In the genomic region with DNA sequence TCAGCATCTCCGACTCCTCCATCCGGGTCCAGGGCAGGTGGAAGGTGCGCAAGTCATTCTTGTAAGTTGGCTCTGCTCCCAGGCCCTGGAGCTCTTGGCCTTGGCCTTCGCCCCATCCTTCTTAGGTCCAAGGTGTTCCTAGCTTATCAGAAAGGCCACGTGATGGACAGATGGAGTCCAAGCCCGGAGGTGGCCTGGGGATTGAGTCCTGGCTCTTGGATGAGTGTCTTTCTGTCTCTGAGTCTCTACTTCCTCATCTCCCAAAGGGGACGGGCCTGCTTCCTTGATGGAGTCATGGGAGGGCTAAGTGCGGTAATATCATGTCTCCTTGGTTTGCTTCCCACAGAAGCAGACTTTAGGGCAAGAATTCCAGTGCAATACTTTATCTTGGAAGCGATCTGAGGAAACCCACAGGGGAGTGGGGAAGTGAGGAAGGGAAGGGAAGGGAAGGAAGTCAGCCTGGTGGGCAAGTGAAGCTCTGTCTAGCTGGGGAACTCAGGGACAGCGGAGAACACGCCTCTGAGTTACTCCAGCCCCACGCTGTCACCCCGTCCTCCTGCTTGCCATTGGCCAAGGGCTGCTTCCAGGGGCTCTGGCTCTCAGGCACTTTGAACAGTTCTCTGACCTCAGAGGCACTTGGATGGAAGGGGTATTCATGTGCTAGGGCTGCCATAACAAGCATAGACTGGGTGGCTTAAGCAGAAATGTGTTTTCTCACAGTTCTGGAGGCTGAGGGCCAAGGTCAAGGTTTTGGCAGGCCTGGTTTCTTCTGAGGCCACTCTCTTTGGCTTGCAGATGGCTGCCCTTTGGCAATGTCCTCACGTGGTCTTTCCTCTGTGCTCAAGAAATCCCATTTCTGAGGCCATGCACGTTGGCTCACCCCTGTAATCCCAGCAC, we compare ENCODE assay signal across 20 cellular contexts. TPM values are rescaled to one million over a fixed set of nuclear protein-coding genes. Genes with fewer than 3 reads are reported as not detected.
DNase-seq lines count a peak whose midpoint lies in the region; ATAC-seq, FAIRE-seq and TF ChIP-seq lines count a peak whose summit lies in the region.
"Had no signal": no experiment of that assay in that cellular context is flagged by ENCODE, and none has a peak within 500 bp of the region (broad histone marks: within the 10 kb centered on the region; RNA-seq: fewer than 3 reads in every experiment).

No MANE protein-coding gene starts in this region.

- in situ Hi-C loops in KBM-7 (cut with MboI; ENCODE audit: low pct_unique_long_range_greater_than_20kb, low sequenced_read_pairs): no loop called here

- intact Hi-C loops in left cardiac atrium (cut with DNase I) (no loop called here), posterior vena cava (cut with DNase I) (no loop called here), uterus (cut with DNase I; ENCODE audit: low total_unique reads) (no loop called here)

- H3K9me3 Mint-ChIP-seq in astrocyte (ENCODE audit: unreplicated experiment): no peaks in the 10 kb centered on the region
- H3K9me3 Mint-ChIP-seq: activated CD4-positive, alpha-beta T cell treated with anti-CD3 and anti-CD28 coated beads, Interleukin-2, amount 10 ng/mL, durations not matched to agents 7 days and 5 days; central memory CD8-positive, alpha-beta T cell had no signal

- H2AFZ ChIP-seq in astrocyte (ENCODE audit: low read depth, low read length): no peak overlapping the region

- ATAC-seq in left cardiac atrium: peak; percentile 30 to 87

- H4K20me1 ChIP-seq in astrocyte (ENCODE audit: insufficient read depth, low read length): no peaks in the 10 kb centered on the region

- H3K36me3 ChIP-seq in astrocyte (ENCODE audit: insufficient read depth, low read length) (no peaks in the 10 kb centered on the region), uterus (no peaks in the 10 kb centered on the region)
- H3K36me3 ChIP-seq: esophagus squamous epithelium, pancreas had no signal

- H3K27ac ChIP-seq in astrocyte (ENCODE audit: low read depth, low read length): no peak overlapping the region
- H3K27ac ChIP-seq in uterus: no peak overlapping the region
- H3K27ac ChIP-seq: pancreas had no signal

- H3K79me2 ChIP-seq in astrocyte (ENCODE audit: insufficient read depth, low read length): no peaks in the 10 kb centered on the region

- no peak overlapping the region for H3K27ac Mint-ChIP-seq in astrocyte (ENCODE audit: unreplicated experiment)
- H3K27ac Mint-ChIP-seq: activated CD4-positive, alpha-beta T cell treated with anti-CD3 and anti-CD28 coated beads, Interleukin-2, amount 10 ng/mL, durations not matched to agents 7 days and 5 days had no signal

- H3K36me3 Mint-ChIP-seq in astrocyte (ENCODE audit: low read depth, unreplicated experiment): no peaks in the 10 kb centered on the region

- H3K4me3 ChIP-seq in astrocyte (ENCODE audit: insufficient read depth, low read depth, low read length) (no peak overlapping the region), uterus (no peak overlapping the region)
- H3K4me3 ChIP-seq: esophagus squamous epithelium, lung, pancreas had no signal

- no peaks in the 10 kb centered on the region for H3K9me3 ChIP-seq in astrocyte (ENCODE audit: insufficient read depth, low read depth, low read length)
- no peaks in the 10 kb centered on the region for H3K9me3 ChIP-seq in uterus
- H3K9me3 ChIP-seq: esophagus squamous epithelium, pancreas had no signal

- FAIRE-seq in astrocyte (lab: Jason Lieb, UNC): no peak
- FAIRE-seq: pancreas had no signal

- peaks cover 7% of the 10 kb centered on the region for H3K4me1 Mint-ChIP-seq in astrocyte (ENCODE audit: low read depth, unreplicated experiment)
- H3K4me1 Mint-ChIP-seq: activated CD4-positive, alpha-beta T cell treated with anti-CD3 and anti-CD28 coated beads, Interleukin-2, amount 10 ng/mL, durations not matched to agents 7 days and 5 days; central memory CD8-positive, alpha-beta T cell had no signal

- peaks cover 6% of the 10 kb centered on the region for H3K4me1 ChIP-seq in astrocyte (ENCODE audit: insufficient read depth, low read length)
- H3K4me1 ChIP-seq in uterus: no peaks in the 10 kb centered on the region
- H3K4me1 ChIP-seq: pancreas had no signal

- peaks cover 7% of the 10 kb centered on the region for H3K27me3 ChIP-seq in astrocyte (ENCODE audit: insufficient read depth, low read length)
- no peaks in the 10 kb centered on the region for H3K27me3 ChIP-seq in uterus
- H3K27me3 ChIP-seq: pancreas had no signal

- H3K9ac ChIP-seq in astrocyte (ENCODE audit: low read length): no peak overlapping the region

- no peak overlapping the region for H3K4me2 ChIP-seq in astrocyte (ENCODE audit: low read length)

- no peak for TF ChIP-seq POLR2A in uterus (IDR thresholded peaks at IDR 0.05)

- H3K4me3 Mint-ChIP-seq in astrocyte (ENCODE audit: unreplicated experiment): peak overlapping the region; percentile 23
- H3K4me3 Mint-ChIP-seq: activated CD4-positive, alpha-beta T cell treated with anti-CD3 and anti-CD28 coated beads, Interleukin-2, amount 10 ng/mL, durations not matched to agents 7 days and 5 days; central memory CD8-positive, alpha-beta T cell had no signal

- H3K27me3 Mint-ChIP-seq in astrocyte (ENCODE audit: low read depth, unreplicated experiment): peaks cover 32% of the 10 kb centered on the region
- H3K27me3 Mint-ChIP-seq: activated CD4-positive, alpha-beta T cell treated with anti-CD3 and anti-CD28 coated beads, Interleukin-2, amount 10 ng/mL, durations not matched to agents 7 days and 5 days had no signal

- TF ChIP-seq CTCF in astrocyte (IDR thresholded peaks at IDR 0.05; ENCODE audit: insufficient read depth, low read depth, low read length): no peak
- TF ChIP-seq CTCF in uterus (IDR thresholded peaks at IDR 0.05): no peak

- DNase-seq in astrocyte (ENCODE audit: low read depth): no peak
- DNase-seq in left cardiac atrium: peak; percentile 71
- peak; percentile 94 for DNase-seq in posterior vena cava (ENCODE audit: low spot score)
- peak; percentile 31 to 34 for DNase-seq in uterus
- no peak for DNase-seq in NAMALWA (ENCODE audit: low spot score)
- DNase-seq in KBM-7: no peak
- no peak for DNase-seq in NCI-H187 (lab: John Stamatoyannopoulos, UW)
- DNase-seq: activated CD4-positive, alpha-beta T cell treated with anti-CD3 and anti-CD28 coated beads, Interleukin-2, amount 10 ng/mL, durations not matched to agents 7 days and 5 days; activated CD8-positive, alpha-beta memory T cell treated with anti-CD3 and anti-CD28 coated beads, Interleukin-2, amount 50 U/mL, for 48 hours; activated gamma-delta T cell; effector CD8-positive, alpha-beta T cell; esophagus squamous epithelium; NCI-H1105 treated with DMSO at 0.1 percent for 48 hours; NCI-H2107; NCI-H524 treated with DMSO at 0.1 percent for 48 hours; pancreas had no signal

RNA-seq across cellular contexts. Expression of a gene that starts 4.8 kb away (rescaled TPM):
- not detected in 2 replicates for total RNA-seq in astrocyte
- total RNA-seq in left cardiac atrium: 10 to 100 TPM in 1 of 2 donors, 1 to 10 TPM in 1; 9.0 to 14.5 TPM
- 10 to 100 TPM in 1 of 2 donors, 1 to 10 TPM in 1; 4.8 to 13.7 TPM for total RNA-seq in posterior vena cava
- total RNA-seq in uterus: not detected
- total RNA-seq: activated CD4-positive, alpha-beta T cell treated with anti-CD3 and anti-CD28 coated beads, Interleukin-2, amount 10 ng/mL, durations not matched to agents 7 days and 5 days; Daoy; LHCN-M2 had no signal

RNA-seq across cellular contexts. Expression of a gene that starts 47.2 kb away (rescaled TPM):
- total RNA-seq in astrocyte (not detected in 2 replicates), left cardiac atrium (not detected), posterior vena cava (under 1 TPM; 0.14 to 0.65 TPM), uterus (10 to 100 TPM in 1 of 4 donors, 1 to 10 TPM in 1, under 1 TPM in 1, not detected in 1; 0.27 to 11.5 (median 3.5) TPM)
- total RNA-seq: activated CD4-positive, alpha-beta T cell treated with anti-CD3 and anti-CD28 coated beads, Interleukin-2, amount 10 ng/mL, durations not matched to agents 7 days and 5 days; Daoy; LHCN-M2 had no signal

Comparison
In these comparisons a context has a peak if more than half of its experiments do, and no peak if none do; other contexts are left out.
1. DNase-seq: peak in left cardiac atrium (single experiment), posterior vena cava (single experiment) and uterus (2 of 2); none in astrocyte (single experiment), NAMALWA (single experiment), KBM-7 (single experiment) and NCI-H187 (0 of 2).